9 cellular contexts compared by ENCODE assay signal in genomic region chr12:88578274-88578673, GRCh38. TPM values are rescaled to one million over a fixed set of nuclear protein-coding genes. Genes with fewer than 3 reads are reported as not detected.
DNase-seq lines count a peak whose midpoint lies in the region; ATAC-seq and TF ChIP-seq lines count a peak whose summit lies in the region.
"Had no signal": no experiment of that assay in that cellular context is flagged by ENCODE, and none has a peak within 500 bp of the region (broad histone marks: within the 10 kb centered on the region; RNA-seq: fewer than 3 reads in every experiment).

No MANE protein-coding gene starts in this region.

- H3K9me3 ChIP-seq in lower lobe of right lung (no peaks in the 10 kb centered on the region), tibial nerve (no peaks in the 10 kb centered on the region)

- peak in 1 of 2 donors; percentile 15 for TF ChIP-seq EP300 in tibial nerve (IDR thresholded peaks at IDR 0.05)

- intact Hi-C loops in lower lobe of right lung (cut with DNase I), result no loop called here

- TF ChIP-seq POLR2A in tibial nerve (IDR thresholded peaks at IDR 0.05), result no peak

- peak overlapping the region; percentile 81 for H3K27ac ChIP-seq in lower lobe of right lung
- peak overlapping the region in 3 of 4 donors; percentile 70 to 89 (median 83) for H3K27ac ChIP-seq in tibial nerve
- H3K27ac ChIP-seq: 22Rv1 had no signal

- H3K4me1 ChIP-seq in lower lobe of right lung (peaks cover 26% of the 10 kb centered on the region), tibial nerve (peaks cover 0 to 59% (median 5%) of the 10 kb centered on the region in 4 donors)

- TF ChIP-seq CTCF in choroid plexus epithelial cell (conservative IDR thresholded peaks at IDR 0.05; ENCODE audit: low read depth, low read length), result no peak
- no peak for TF ChIP-seq CTCF in lower lobe of right lung (IDR thresholded peaks at IDR 0.05)
- no peak for TF ChIP-seq CTCF in tibial nerve (IDR thresholded peaks at IDR 0.05)
- TF ChIP-seq CTCF in GM20000 (IDR thresholded peaks at IDR 0.05; ENCODE audit: extremely low read depth, missing control alignments), result no peak

- ATAC-seq in lower lobe of right lung, result no peak

- H3K4me3 ChIP-seq in choroid plexus epithelial cell (ENCODE audit: low read depth, low read length) (peak overlapping the region; percentile 83), lower lobe of right lung (peak overlapping the region; percentile 82), tibial nerve (peak overlapping the region; percentile 62 to 90 (median 75))

- H3K36me3 ChIP-seq in lower lobe of right lung (no peaks in the 10 kb centered on the region), tibial nerve (no peaks in the 10 kb centered on the region)

- 24 to 41% methylated on average over 5 of the region's 5 CpGs for WGBS in tibial nerve, 2 donors

- H3K27me3 ChIP-seq in lower lobe of right lung (ENCODE audit: low read depth), result no peaks in the 10 kb centered on the region
- H3K27me3 ChIP-seq in tibial nerve, result no peaks in the 10 kb centered on the region

- peak; percentile 43 for DNase-seq in NCI-H146 (lab: John Stamatoyannopoulos, UW)
- DNase-seq in NCI-H146 treated with DMSO at 0.1 percent for 48 hours (lab: John Stamatoyannopoulos, UW; ENCODE audit: unreplicated experiment), result no peak
- peak; percentile 26 for DNase-seq in choroid plexus epithelial cell (ENCODE audit: low read depth)
- no peak for DNase-seq in lower lobe of right lung
- no peak for DNase-seq in tibial nerve (ENCODE audit: low spot score in 2 of 2)
- no peak for DNase-seq in SIG-M5 treated with dmso at 0.1 percent for 504 hours (lab: John Stamatoyannopoulos, UW; ENCODE audit: unreplicated experiment)
- no peak for DNase-seq in NCI-H2029 (lab: John Stamatoyannopoulos, UW)
- DNase-seq in GM20000 (ENCODE audit: low spot score), result no peak

RNA-seq across cellular contexts. Expression of gene KITLG, which starts 2.0 kb away (rescaled TPM):
- total RNA-seq in lower lobe of right lung (77.5 TPM), tibial nerve (10 to 100 TPM; 10.2 to 27.5 (median 16.4) TPM)

Comparison
In these comparisons a context has a peak if more than half of its experiments do, and no peak if none do; other contexts are left out.
1. DNase-seq: peak in NCI-H146 (single experiment) and choroid plexus epithelial cell (single experiment); none in NCI-H146 treated with DMSO at 0.1 percent for 48 hours (single experiment), lower lobe of right lung (single experiment), tibial nerve (0 of 2), SIG-M5 treated with dmso at 0.1 percent for 504 hours (single experiment), NCI-H2029 (single experiment) and GM20000 (single experiment).
2. Peak in every context shown above with its lines, with median percentiles within 50 percentile points of each other: H3K4me3 ChIP-seq.